Comparison of ENCODE assay signal across 8 cellular contexts in the genomic region with DNA sequence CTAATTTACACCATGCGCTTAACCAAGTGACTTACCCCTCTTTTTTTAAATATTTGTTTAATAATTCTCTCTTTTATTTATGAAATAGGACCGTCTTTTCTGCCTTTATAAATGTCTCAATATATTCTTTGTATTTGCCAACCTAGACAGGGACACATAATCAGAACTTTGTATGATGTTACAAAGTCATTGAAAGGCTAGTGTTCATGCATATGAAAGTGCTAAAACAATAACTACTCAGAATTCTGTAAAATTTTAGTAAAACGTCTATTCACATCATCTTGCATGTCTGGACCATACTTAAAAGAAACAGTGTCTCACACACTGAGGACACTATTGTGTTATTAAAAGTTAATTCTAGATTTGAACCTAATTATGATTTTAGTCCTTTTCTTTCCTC.
"Had no signal": no experiment of that assay in that cellular context is flagged by ENCODE, and none has a peak within 500 bp of the region (broad histone marks: within the 10 kb centered on the region; RNA-seq: fewer than 3 reads in every experiment).

No MANE protein-coding gene starts in this region.

- FAIRE-seq: H1, H54, HepG2 had no signal

- H3K4me3 Mint-ChIP-seq: GM23338, HFFc6, IgD-negative memory B cell had no signal

- H3K9me3 Mint-ChIP-seq: GM23338, HFFc6, IgD-negative memory B cell had no signal

- H3K9me3 ChIP-seq: HAP-1 had no signal

- H3K36me3 ChIP-seq: HAP-1 had no signal

- DNase-seq: HFFc6 had no signal

- H3K4me1 Mint-ChIP-seq: GM23338, IgD-negative memory B cell had no signal

- H3K4me3 ChIP-seq: GM23338, HAP-1 had no signal

- H3K27me3 Mint-ChIP-seq: IgD-negative memory B cell had no signal

- H3K27ac ChIP-seq: HL-60 had no signal

- H3K27ac Mint-ChIP-seq: GM23338, HFFc6 had no signal
